ENCODE assay signal across 2 cellular contexts in the genomic region with DNA sequence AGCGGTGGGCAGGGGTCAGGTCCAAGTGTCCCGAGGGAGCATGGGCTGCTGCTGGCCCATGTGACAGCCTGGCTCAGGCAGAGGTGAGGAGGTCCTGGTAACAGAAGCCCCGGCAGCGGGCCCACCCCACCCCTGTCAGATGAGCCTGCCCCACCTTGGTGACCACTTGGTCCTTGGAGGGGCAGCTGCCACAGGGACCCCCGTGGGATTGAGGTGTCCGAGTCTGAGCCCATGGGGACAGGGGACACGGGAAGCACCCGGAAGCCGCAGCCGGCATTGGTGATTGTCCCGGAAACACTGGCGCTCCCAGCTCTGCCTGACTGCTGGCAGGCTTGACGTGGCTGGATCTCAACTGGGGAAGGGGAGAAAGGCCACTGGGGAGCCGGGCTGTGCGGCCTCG.
TF ChIP-seq lines count a peak whose summit lies in the region.

No MANE protein-coding gene starts in this region.

TF ChIP-seq in HepG2, 621 proteins besides CTCF, POLR2A, EP300 and RAD21:
- no peak for TF ChIP-seq HDAC1 (CRISPR knock-in tag; IDR thresholded peaks at IDR 0.05)
- no peak for TF ChIP-seq ZNF850 (CRISPR knock-in tag; conservative IDR thresholded peaks at IDR 0.05)
- TF ChIP-seq AGO2 (optimal IDR thresholded peaks at IDR 0.05; ENCODE audit: low read depth, low read length), result peak; percentile 83
- TF ChIP-seq CBX2 (IDR thresholded peaks at IDR 0.05; ENCODE audit: low read depth, low read length), result no peak
- no peak for TF ChIP-seq CBX2 (CRISPR knock-in tag; IDR thresholded peaks at IDR 0.05; ENCODE audit: low read depth)
- no peak for TF ChIP-seq BRCA1 (CRISPR knock-in tag; IDR thresholded peaks at IDR 0.05)

TF ChIP-seq in IMR-90, 13 proteins besides CTCF, POLR2A, EP300 and RAD21:
- TF ChIP-seq, protein P1, sequence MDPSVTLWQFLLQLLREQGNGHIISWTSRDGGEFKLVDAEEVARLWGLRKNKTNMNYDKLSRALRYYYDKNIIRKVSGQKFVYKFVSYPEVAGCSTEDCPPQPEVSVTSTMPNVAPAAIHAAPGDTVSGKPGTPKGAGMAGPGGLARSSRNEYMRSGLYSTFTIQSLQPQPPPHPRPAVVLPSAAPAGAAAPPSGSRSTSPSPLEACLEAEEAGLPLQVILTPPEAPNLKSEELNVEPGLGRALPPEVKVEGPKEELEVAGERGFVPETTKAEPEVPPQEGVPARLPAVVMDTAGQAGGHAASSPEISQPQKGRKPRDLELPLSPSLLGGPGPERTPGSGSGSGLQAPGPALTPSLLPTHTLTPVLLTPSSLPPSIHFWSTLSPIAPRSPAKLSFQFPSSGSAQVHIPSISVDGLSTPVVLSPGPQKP (IDR thresholded peaks at IDR 0.05; ENCODE audit: borderline replicate concordance, low read depth, low read length), result no peak
- no peak for TF ChIP-seq MXI1 (IDR thresholded peaks at IDR 0.05; ENCODE audit: borderline replicate concordance, low read depth, low read length)
- TF ChIP-seq BHLHE40 (IDR thresholded peaks at IDR 0.05; ENCODE audit: low read depth, low read length), result no peak
- TF ChIP-seq RCOR1 (IDR thresholded peaks at IDR 0.05; ENCODE audit: insufficient replicate concordance, low read length), result no peak
- no peak for TF ChIP-seq MAFK (IDR thresholded peaks at IDR 0.05; ENCODE audit: low read depth, low read length)
- TF ChIP-seq CEBPB (IDR thresholded peaks at IDR 0.05; ENCODE audit: low read depth, low read length), result no peak
- TF ChIP-seq RFX5 (IDR thresholded peaks at IDR 0.05; ENCODE audit: low read depth, low read length), result no peak
- no peak for TF ChIP-seq MAZ (IDR thresholded peaks at IDR 0.05; ENCODE audit: borderline replicate concordance, low read depth, low read length)
- TF ChIP-seq, protein P2, sequence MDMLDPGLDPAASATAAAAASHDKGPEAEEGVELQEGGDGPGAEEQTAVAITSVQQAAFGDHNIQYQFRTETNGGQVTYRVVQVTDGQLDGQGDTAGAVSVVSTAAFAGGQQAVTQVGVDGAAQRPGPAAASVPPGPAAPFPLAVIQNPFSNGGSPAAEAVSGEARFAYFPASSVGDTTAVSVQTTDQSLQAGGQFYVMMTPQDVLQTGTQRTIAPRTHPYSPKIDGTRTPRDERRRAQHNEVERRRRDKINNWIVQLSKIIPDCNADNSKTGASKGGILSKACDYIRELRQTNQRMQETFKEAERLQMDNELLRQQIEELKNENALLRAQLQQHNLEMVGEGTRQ (IDR thresholded peaks at IDR 0.05; ENCODE audit: low read depth, low read length), result no peak
- TF ChIP-seq CHD1 (IDR thresholded peaks at IDR 0.05; ENCODE audit: low read depth, low read length), result no peak
- no peak for TF ChIP-seq SMC3 (IDR thresholded peaks at IDR 0.05; ENCODE audit: low read depth, low read length)
- TF ChIP-seq FOS (IDR thresholded peaks at IDR 0.05; ENCODE audit: low read depth, low read length), result no peak
- TF ChIP-seq NFE2L2 (IDR thresholded peaks at IDR 0.05; ENCODE audit: low read depth, low read length), result no peak
